ENCODE assay signal across 8 cellular contexts in genomic region chr5:100479079-100479688, GRCh38. TPM values are rescaled to one million over a fixed set of nuclear protein-coding genes. Genes with fewer than 3 reads are reported as not detected.
DNase-seq lines count a peak whose midpoint lies in the region; ATAC-seq, FAIRE-seq and TF ChIP-seq lines count a peak whose summit lies in the region.

No MANE protein-coding gene starts in this region.

- H2AFZ ChIP-seq in H1 (ENCODE audit: low read length), result no peak overlapping the region

- TF ChIP-seq RAD21 in H1 (IDR thresholded peaks at IDR 0.05 in 1 of 2, conservative IDR thresholded peaks at IDR 0.05 in 1 of 2; ENCODE audit: low read depth in 2 of 2, low read length in 2 of 2), result peak; percentile 82 to 85

- no peaks in the 10 kb centered on the region for H3K79me2 ChIP-seq in H1 (ENCODE audit: control insufficient read depth in 1 of 2, insufficient read depth in 2 of 2, low read length in 2 of 2)

- no peak overlapping the region for H4K8ac ChIP-seq in H1 (ENCODE audit: extremely low read depth, insufficient read depth, low read length)

- H3K14ac ChIP-seq in H1 (ENCODE audit: insufficient read length), result no peak overlapping the region

- TF ChIP-seq CTCF in GM12864 (IDR thresholded peaks at IDR 0.05; ENCODE audit: low read depth, low read length, missing control alignments) (peak; percentile 71), H1 (IDR thresholded peaks at IDR 0.05; ENCODE audit: control extremely low read depth in 1 of 3, insufficient read depth in 1 of 3, low read depth in 1 of 3, low read length in 3 of 3) (peak in 2 of 3 experiments; percentile 50 to 68; a peak in 2 of 4 replicates), psoas muscle (IDR thresholded peaks at IDR 0.05) (peak; percentile 64), CD14-positive monocyte (IDR thresholded peaks at IDR 0.05) (no peak)

- H3K4me1 ChIP-seq in H1 (replicated peaks in 1 of 4; ENCODE audit: control insufficient read depth in 3 of 4, insufficient read depth in 4 of 4, low read length in 3 of 4), result no peaks in the 10 kb centered on the region
- H3K4me1 ChIP-seq in psoas muscle, result no peaks in the 10 kb centered on the region

- DNase-seq in GM12864 (ENCODE audit: low read depth), result peak; percentile 13
- peak; percentile 11 for DNase-seq in NCI-H2196 (lab: John Stamatoyannopoulos, UW; ENCODE audit: unreplicated experiment)
- no peak for DNase-seq in H1 (ENCODE audit: low read depth in 1 of 2, low spot score in 2 of 2)
- DNase-seq in psoas muscle, result no peak
- no peak for DNase-seq in globus pallidus (ENCODE audit: low spot score)
- DNase-seq in midbrain (lab: John Stamatoyannopoulos, UW), result no peak
- no peak for DNase-seq in CD14-positive monocyte (ENCODE audit: low spot score)

- H2BK12ac ChIP-seq in H1 (ENCODE audit: low read depth, low read length), result no peak overlapping the region

- H2BK15ac ChIP-seq in H1 (ENCODE audit: low read length), result no peak overlapping the region

- H4K91ac ChIP-seq in H1 (replicated peaks; ENCODE audit: insufficient read length, low read length), result no peak overlapping the region

- peaks cover 0 to 2% (median 0%) of the 10 kb centered on the region in 7 donors for H3K9me3 Mint-ChIP-seq in CD14-positive monocyte

- H2BK20ac ChIP-seq in H1 (ENCODE audit: low read length), result no peak overlapping the region

- intact Hi-C loops in psoas muscle (cut with DNase I) (no loop called here), CD14-positive monocyte (cut with micrococcal nuclease) (no loop called here)

- H3K36me3 Mint-ChIP-seq in CD14-positive monocyte, result no peaks in the 10 kb centered on the region

- H2AK5ac ChIP-seq in H1 (ENCODE audit: low read depth, low read length), result no peak overlapping the region

- no peak overlapping the region for H2BK120ac ChIP-seq in H1 (replicated peaks; ENCODE audit: low read depth, low read length)

- H3K23ac ChIP-seq in H1 (ENCODE audit: insufficient read length), result no peak overlapping the region

- H3K27ac ChIP-seq in H1 (ENCODE audit: low read depth, low read length), result no peak overlapping the region
- H3K27ac ChIP-seq in psoas muscle, result no peak overlapping the region

- H3K18ac ChIP-seq in H1 (ENCODE audit: extremely low read depth, low read length), result no peak overlapping the region

- no peak overlapping the region for H3K4me2 ChIP-seq in H1 (ENCODE audit: insufficient read depth in 1 of 2, low read depth in 2 of 2, low read length in 2 of 2)

- POLR2A ChIA-PET in H1 (lab: Charles Lee; ENCODE audit: partially characterized antibody), result no interaction called here

- peak; percentile 76 for FAIRE-seq in H1 (lab: Jason Lieb, UNC)

- H3K36me3 ChIP-seq in H1 (ENCODE audit: control insufficient read depth in 2 of 4, insufficient read depth in 4 of 4, low read length in 3 of 4), result no peaks in the 10 kb centered on the region
- no peaks in the 10 kb centered on the region for H3K36me3 ChIP-seq in psoas muscle (ENCODE audit: insufficient read depth in 1 of 2, low read depth in 1 of 2)

- H3K4me3 Mint-ChIP-seq in CD14-positive monocyte, result no peak overlapping the region

- no peaks in the 10 kb centered on the region for H4K20me1 ChIP-seq in H1 (replicated peaks in 1 of 2; ENCODE audit: control insufficient read depth in 1 of 2, insufficient read depth in 2 of 2, low read length in 2 of 2)

- no peaks in the 10 kb centered on the region for H3K27me3 Mint-ChIP-seq in CD14-positive monocyte (ENCODE audit: low read depth in 3 of 3)

- no peak for TF ChIP-seq EP300 in H1 (IDR thresholded peaks at IDR 0.05; ENCODE audit: borderline replicate concordance in 1 of 2, low read depth in 2 of 2, low read length in 2 of 2)

- H3K23me2 ChIP-seq in H1 (ENCODE audit: low read depth, low read length), result no peaks in the 10 kb centered on the region

- no peak overlapping the region for H3K4ac ChIP-seq in H1 (replicated peaks; ENCODE audit: insufficient read length, low read depth, low read length)

- no peaks in the 10 kb centered on the region for H3K79me1 ChIP-seq in H1 (ENCODE audit: low read depth, low read length)

- 60% methylated on average over 3 of the region's 3 CpGs; no CpG with 5 or more reads in 1 of the 2 experiments for WGBS in H1 (ENCODE audit: extremely low coverage in 1 of 2, insufficient coverage in 1 of 2, insufficient read length in 1 of 2, insufficient replicate concordance in 2 of 2, low coverage in 1 of 2, low lambda C conversion rate in 2 of 2, missing lambda C conversion rate in 1 of 2), 2 experiments
- WGBS in psoas muscle, 3 donors, result 56 to 68% (median 60%) methylated on average over 3 of the region's 3 CpGs

- H3K9me3 ChIP-seq in H1 (ENCODE audit: insufficient read depth in 2 of 2, low read depth in 1 of 2, low read length in 1 of 2), result no peaks in the 10 kb centered on the region; a peak in 1 of 4 replicates
- no peaks in the 10 kb centered on the region for H3K9me3 ChIP-seq in psoas muscle

- H3K9ac ChIP-seq in H1 (replicated peaks in 1 of 4; ENCODE audit: extremely low read depth in 1 of 4, low read depth in 3 of 4, low read length in 3 of 4), result no peak overlapping the region

- CTCF ChIA-PET in H1 (lab: Charles Lee; ENCODE audit: partially characterized antibody), result interaction anchor here (0.8 to 2.3 kb wide), 6 partner anchors 14 to 312 kb away, joined by 3 to 7 read pairs (median 3); no protein-coding TSS in a partner anchor

- no peak overlapping the region for H2BK5ac ChIP-seq in H1 (ENCODE audit: low read depth, low read length)

- no peak overlapping the region for H3K27ac Mint-ChIP-seq in CD14-positive monocyte

- ATAC-seq in HG02588 (IDR thresholded peaks at IDR 0.05; ENCODE audit: unreplicated experiment) (peak; percentile 64), psoas muscle (peak in 2 of 4 donors; percentile 62 to 67)

- H3K27me3 ChIP-seq in H1 (replicated peaks in 1 of 4; ENCODE audit: control insufficient read depth in 3 of 4, extremely low read depth in 1 of 4, insufficient read depth in 3 of 4, low read length in 3 of 4) (no peaks in the 10 kb centered on the region), psoas muscle (ENCODE audit: insufficient read depth in 3 of 3, low read length in 2 of 3) (no peaks in the 10 kb centered on the region)

- no peak overlapping the region for H4K5ac ChIP-seq in H1 (ENCODE audit: insufficient read length, low read depth, low read length)

- no peak for TF ChIP-seq POLR2A in H1 (IDR thresholded peaks at IDR 0.05; ENCODE audit: control extremely low read depth in 1 of 2, low read depth in 2 of 2, low read length in 2 of 2)

- H3K4me3 ChIP-seq in GM12864 (ENCODE audit: low read depth, low read length), result no peak overlapping the region
- no peak overlapping the region for H3K4me3 ChIP-seq in H1 (ENCODE audit: extremely low read depth in 1 of 4, insufficient read depth in 2 of 4, low read depth in 3 of 4, low read length in 4 of 4)
- H3K4me3 ChIP-seq in psoas muscle, result no peak overlapping the region

- H3K4me1 Mint-ChIP-seq in CD14-positive monocyte, result no peaks in the 10 kb centered on the region

- H3K56ac ChIP-seq in H1 (replicated peaks; ENCODE audit: insufficient read length, low read depth, low read length), result no peak overlapping the region

TF ChIP-seq in H1, 55 proteins besides CTCF, POLR2A, EP300 and RAD21:
- TF ChIP-seq SP4 (IDR thresholded peaks at IDR 0.05; ENCODE audit: low read length) (no peak), EGR1 (IDR thresholded peaks at IDR 0.05; ENCODE audit: borderline replicate concordance, low read depth, low read length) (no peak), POU5F1 (IDR thresholded peaks at IDR 0.05; ENCODE audit: low read depth, low read length) (no peak), SAP30 (IDR thresholded peaks at IDR 0.05; ENCODE audit: insufficient read depth, insufficient replicate concordance, low read length) (no peak), RBBP5 (IDR thresholded peaks at IDR 0.05; ENCODE audit: borderline replicate concordance, low read depth, low read length) (no peak), YY1 (IDR thresholded peaks at IDR 0.05; ENCODE audit: low read depth, low read length) (0 out of 2 replicates have a peak, but pooled peaks have one; percentile 47), RXRA (IDR thresholded peaks at IDR 0.05; ENCODE audit: insufficient read depth, low read depth, low read length) (no peak)

RNA-seq across cellular contexts. Expression of gene FAM174A, which starts 56.0 kb away (rescaled TPM):
- total RNA-seq in H1 (2021; fragmentation: NEBNext Ultra II Directional; extraction: Animal tissue kit (Norgen Biotek cat#: 25700)), result 3.6 and 3.9 TPM in 2 replicates
- polyA plus RNA-seq in H1 (2011; rRNA removed), result 5.3 and 7.6 TPM in 2 replicates
- polyA plus RNA-seq in H1 (2011; cell fraction: cytosol; rRNA removed), result 4.6 TPM
- polyA plus RNA-seq in H1 (2011; cell fraction: nucleus; rRNA removed), result 5.0 TPM
- polyA plus RNA-seq in H1 (2012, experiment 1 of 2), result 2.4 to 4.1 TPM (median 3.6 TPM) in 4 replicates
- 2.8 TPM for polyA plus RNA-seq in H1 (2012, experiment 2 of 2)
- 4.3 TPM for polyA plus RNA-seq in H1 (2013, experiment 1 of 2)
- 5.1 TPM for polyA plus RNA-seq in H1 (2013, experiment 2 of 2)
- polyA minus RNA-seq in H1 (2011; rRNA and poly(A)+ RNA removed), result 0.71 and 1.1 TPM in 2 replicates
- 5.4 TPM for polyA minus RNA-seq in H1 (2011; cell fraction: cytosol; rRNA and poly(A)+ RNA removed)
- polyA minus RNA-seq in H1 (2011; cell fraction: nucleus; rRNA and poly(A)+ RNA removed), result 16.1 TPM
- total RNA-seq in psoas muscle, result 10 to 100 TPM; 30.6 to 39.1 (median 35.0) TPM
- 10 to 100 TPM; 37.5 to 55.1 (median 46.6) TPM for polyA plus RNA-seq in psoas muscle
- polyA plus RNA-seq in CD14-positive monocyte, result 10 to 100 TPM in 1 of 2 donors, 1 to 10 TPM in 1; 9.2 to 11.1 TPM

Comparison
In these comparisons a context has a peak if more than half of its experiments do, and no peak if none do; other contexts are left out.
1. DNase-seq: peak in GM12864 (single experiment) and NCI-H2196 (single experiment); none in H1 (0 of 2), psoas muscle (0 of 2), globus pallidus (single experiment), midbrain (single experiment) and CD14-positive monocyte (single experiment).